Comparison of ENCODE assay signal across 11 cellular contexts in genomic region chr11:47640506-47640905, GRCh38. TPM values are rescaled to one million over a fixed set of nuclear protein-coding genes. Genes with fewer than 3 reads are reported as not detected.
A peak's percentile ranks its signal among the peaks of the same experiment; 100 is the strongest.
DNase-seq lines count a peak whose midpoint lies in the region; ATAC-seq and TF ChIP-seq lines count a peak whose summit lies in the region.
"Not testable (repeated sequence)": the region's sequence is repeated elsewhere in the genome, so short reads cannot be mapped to it uniquely, and the experiment has no call there.
"Had no signal": no experiment of that assay in that cellular context is flagged by ENCODE, and none has a peak within 500 bp of the region (broad histone marks: within the 10 kb centered on the region; RNA-seq: fewer than 3 reads in every experiment).

No MANE protein-coding gene starts in this region.

- peak overlapping the region in 3 of 10 experiments; percentile 78 to 96 (median 87); a peak in 3 of 20 replicates for H3K4me3 ChIP-seq in BLaER1 treated with 17β-estradiol and CSF1 and Interleukin-3, amounts not matched to agents 10 nM and 100 nM
- H3K4me3 ChIP-seq in HFF-Myc (replicated peaks; ENCODE audit: low read depth, low read length), result peak overlapping the region; percentile 75
- not testable (repeated sequence) for H3K4me3 ChIP-seq in SU-DHL-6 (ENCODE audit: insufficient read depth, low read length, poor library complexity, severe bottlenecking); hepatocyte

- H3K4me3 Mint-ChIP-seq in activated T-helper 17 cell treated with anti-CD3 and anti-CD28 coated beads, Interleukin-2, amount 50 U/mL, for 72 hours, result peak overlapping the region; percentile 92
- not testable (repeated sequence) for H3K4me3 Mint-ChIP-seq in MCF 10A (ENCODE audit: unreplicated experiment)
- H3K4me3 Mint-ChIP-seq in nephron progenitor cell, result peak overlapping the region; percentile 96
- H3K4me3 Mint-ChIP-seq in stimulated activated naive CD8-positive, alpha-beta T cell treated with anti-CD3 and anti-CD28 coated beads, Interleukin-15, amount 100 ng/mL, for 72 hours, result peak overlapping the region; percentile 94 to 98

- peak overlapping the region; percentile 94 for H3K27ac Mint-ChIP-seq in activated T-helper 17 cell treated with anti-CD3 and anti-CD28 coated beads, Interleukin-2, amount 50 U/mL, for 72 hours
- peak overlapping the region; percentile 97 for H3K27ac Mint-ChIP-seq in MCF 10A (ENCODE audit: low read depth, unreplicated experiment)
- H3K27ac Mint-ChIP-seq in nephron progenitor cell, result not testable (repeated sequence)
- H3K27ac Mint-ChIP-seq in stimulated activated naive CD8-positive, alpha-beta T cell treated with anti-CD3 and anti-CD28 coated beads, Interleukin-15, amount 100 ng/mL, for 72 hours, result peak overlapping the region in 1 of 2 donors; percentile 34

- H3K9ac ChIP-seq in BLaER1 treated with 17β-estradiol and CSF1 and Interleukin-3, amounts not matched to agents 10 nM and 100 nM, result peak overlapping the region in 8 of 11 experiments; percentile 83 to 97 (median 93); a peak in 10 of 22 replicates
- peak overlapping the region; percentile 91; the same call in 1 of the 2 replicates for H3K9ac ChIP-seq in SU-DHL-6 (ENCODE audit: low read length)

- not testable (repeated sequence) for H3K9me3 Mint-ChIP-seq in activated T-helper 17 cell treated with anti-CD3 and anti-CD28 coated beads, Interleukin-2, amount 50 U/mL, for 72 hours; MCF 10A (ENCODE audit: unreplicated experiment); nephron progenitor cell; stimulated activated naive CD8-positive, alpha-beta T cell treated with anti-CD3 and anti-CD28 coated beads, Interleukin-15, amount 100 ng/mL, for 72 hours

- not testable (repeated sequence) for TF ChIP-seq CTCF in HFF-Myc (IDR thresholded peaks at IDR 0.05; ENCODE audit: low read depth, low read length, missing control alignments); SU-DHL-6 (IDR thresholded peaks at IDR 0.05; ENCODE audit: insufficient read depth, low read length, poor library complexity, severe bottlenecking); MCF 10A (IDR thresholded peaks at IDR 0.05; ENCODE audit: unreplicated experiment); hepatocyte (IDR thresholded peaks at IDR 0.05; ENCODE audit: poor library complexity); nephron progenitor cell (IDR thresholded peaks at IDR 0.05)

- peaks cover 60% of the 10 kb centered on the region for H3K36me3 Mint-ChIP-seq in activated T-helper 17 cell treated with anti-CD3 and anti-CD28 coated beads, Interleukin-2, amount 50 U/mL, for 72 hours (ENCODE audit: low read depth)
- peaks cover 34% of the 10 kb centered on the region for H3K36me3 Mint-ChIP-seq in MCF 10A (ENCODE audit: insufficient read depth, unreplicated experiment)
- H3K36me3 Mint-ChIP-seq in nephron progenitor cell (ENCODE audit: low read depth), result peaks cover 32% of the 10 kb centered on the region

- H3K79me2 ChIP-seq in SU-DHL-6 (ENCODE audit: insufficient read depth, low read length) (peaks cover 36% of the 10 kb centered on the region), hepatocyte (peaks cover 31% of the 10 kb centered on the region)

- H2AFZ ChIP-seq in SU-DHL-6 (ENCODE audit: low read depth, low read length, severe bottlenecking); hepatocyte: not testable (repeated sequence)

- H3K27me3 Mint-ChIP-seq in activated T-helper 17 cell treated with anti-CD3 and anti-CD28 coated beads, Interleukin-2, amount 50 U/mL, for 72 hours; MCF 10A (ENCODE audit: insufficient read depth, unreplicated experiment); nephron progenitor cell (ENCODE audit: low read depth, poor library complexity); stimulated activated naive CD8-positive, alpha-beta T cell treated with anti-CD3 and anti-CD28 coated beads, Interleukin-15, amount 100 ng/mL, for 72 hours: not testable (repeated sequence)

- peak overlapping the region; percentile 83 to 93 (median 90) for H3K4me2 ChIP-seq in BLaER1 treated with 17β-estradiol and CSF1 and Interleukin-3, amounts not matched to agents 10 nM and 100 nM
- H3K4me2 ChIP-seq in SU-DHL-6 (ENCODE audit: low read depth, low read length, poor library complexity, severe bottlenecking) (peak overlapping the region; percentile 88), hepatocyte (peak overlapping the region; percentile 87)

- not testable (repeated sequence) for BruUV-seq in MCF 10A (replicated peaks; lab: Mats Ljungman, UMichigan)

- not testable (repeated sequence) for H3K9me3 ChIP-seq in BLaER1 treated with 17β-estradiol and CSF1 and Interleukin-3, amounts not matched to agents 10 nM and 100 nM (replicated peaks in 1 of 11); SU-DHL-6 (ENCODE audit: insufficient read depth, low read length); hepatocyte (ENCODE audit: low read depth)

- WGBS in hepatocyte (ENCODE audit: low lambda C conversion rate, missing lambda C conversion rate), result 98% methylated on average over 6 of the region's 6 CpGs

- peaks cover 0 to 33% (median 9%) of the 10 kb centered on the region in 11 experiments; a peak in 10 of 22 replicates for H4K20me1 ChIP-seq in BLaER1 treated with 17β-estradiol and CSF1 and Interleukin-3, amounts not matched to agents 10 nM and 100 nM
- H4K20me1 ChIP-seq in SU-DHL-6 (ENCODE audit: low read depth, low read length); hepatocyte (ENCODE audit: insufficient read depth, poor library complexity, severe bottlenecking): not testable (repeated sequence)

- not testable (repeated sequence) for H3F3A ChIP-seq in SU-DHL-6 (ENCODE audit: insufficient read depth)

- not testable (repeated sequence) for H3K4me1 Mint-ChIP-seq in activated T-helper 17 cell treated with anti-CD3 and anti-CD28 coated beads, Interleukin-2, amount 50 U/mL, for 72 hours; MCF 10A (ENCODE audit: insufficient read depth, unreplicated experiment)
- peaks cover 26% of the 10 kb centered on the region for H3K4me1 Mint-ChIP-seq in nephron progenitor cell
- peaks cover 25% of the 10 kb centered on the region for H3K4me1 Mint-ChIP-seq in stimulated activated naive CD8-positive, alpha-beta T cell treated with anti-CD3 and anti-CD28 coated beads, Interleukin-15, amount 100 ng/mL, for 72 hours

- intact Hi-C loops in MCF 10A (cut with micrococcal nuclease), result loop anchor here (5.0 kb wide), 1 partner anchor 82 kb away; no protein-coding TSS in a partner anchor

- CTCF ChIA-PET in MCF 10A (lab: Yijun Ruan, JAX), result interaction anchor here (0.7 kb wide), 1 partner anchor 452 kb away, joined by 3 read pairs; no protein-coding TSS in a partner anchor

- ATAC-seq in activated T-helper 17 cell treated with anti-CD3 and anti-CD28 coated beads, Interleukin-2, amount 50 U/mL, for 72 hours (replicated peaks); stimulated activated naive CD8-positive, alpha-beta T cell treated with anti-CD3 and anti-CD28 coated beads, Interleukin-15, amount 100 ng/mL, for 72 hours: not testable (repeated sequence)

- POLR2A ChIA-PET in MCF 10A (lab: Yijun Ruan, JAX), result interaction anchor here (1.2 to 4.1 kb wide), 2 partner anchors 70 to 127 kb away, joined by 3 to 23 read pairs; partner anchors contain the start of gene FNBP4

- DNase-seq in HFF-Myc (ENCODE audit: extremely low read depth, low read depth); MCF 10A (ENCODE audit: unreplicated experiment); hepatocyte (ENCODE audit: low spot score); nephron progenitor cell; stimulated activated naive CD8-positive, alpha-beta T cell treated with anti-CD3 and anti-CD28 coated beads, Interleukin-15, amount 100 ng/mL, for 72 hours: not testable (repeated sequence)

- H3K9me2 ChIP-seq in SU-DHL-6 (replicated peaks; ENCODE audit: insufficient read depth, low read length); hepatocyte (replicated peaks; ENCODE audit: insufficient read depth): not testable (repeated sequence)

- peaks cover 20 to 24% (median 21%) of the 10 kb centered on the region in 10 experiments for H3K4me1 ChIP-seq in BLaER1 treated with 17β-estradiol and CSF1 and Interleukin-3, amounts not matched to agents 10 nM and 100 nM
- not testable (repeated sequence) for H3K4me1 ChIP-seq in hepatocyte (ENCODE audit: insufficient read depth)

- peak overlapping the region in 1 of 11 experiments; percentile 97; a peak in 1 of 22 replicates for H3K27ac ChIP-seq in BLaER1 treated with 17β-estradiol and CSF1 and Interleukin-3, amounts not matched to agents 10 nM and 100 nM
- H3K27ac ChIP-seq in SU-DHL-6 (ENCODE audit: low read depth, low read length); hepatocyte: not testable (repeated sequence)

- H3K36me3 ChIP-seq in BLaER1 treated with 17β-estradiol and CSF1 and Interleukin-3, amounts not matched to agents 10 nM and 100 nM, result peaks cover 42 to 56% (median 43%) of the 10 kb centered on the region in 11 experiments
- peaks cover 18% of the 10 kb centered on the region; the same call in 1 of the 2 replicates for H3K36me3 ChIP-seq in SU-DHL-6 (ENCODE audit: low read length)
- H3K36me3 ChIP-seq in hepatocyte (replicated peaks; ENCODE audit: insufficient read depth, low read depth), result not testable (repeated sequence)

- H3K27me3 ChIP-seq in BLaER1 treated with 17β-estradiol and CSF1 and Interleukin-3, amounts not matched to agents 10 nM and 100 nM; SU-DHL-6 (ENCODE audit: low read length); hepatocyte: not testable (repeated sequence)

RNA-seq across cellular contexts. Expression of gene MTCH2, which starts 1.9 kb away (rescaled TPM):
- total RNA-seq in activated T-helper 17 cell treated with anti-CD3 and anti-CD28 coated beads, Interleukin-2, amount 50 U/mL, for 72 hours, result 100 to 1,000 TPM in 1 of 2 donors, 10 to 100 TPM in 1; 91.2 to 173 TPM
- 127 and 133 TPM in 2 replicates for total RNA-seq in MCF 10A (2022)
- 91.8 and 96.1 TPM in 2 replicates for total RNA-seq in hepatocyte
- 130 and 171 TPM in 2 replicates for polyA plus RNA-seq in hepatocyte

RNA-seq across cellular contexts. Expression of gene C1QTNF4, which starts 46.3 kb away (rescaled TPM):
- total RNA-seq in activated T-helper 17 cell treated with anti-CD3 and anti-CD28 coated beads, Interleukin-2, amount 50 U/mL, for 72 hours, result 1 to 10 TPM in 1 of 2 donors, under 1 TPM in 1; 0.28 to 1.4 TPM
- total RNA-seq in MCF 10A (2022) (0.42 TPM in 1 of 2 replicates, not detected in the other), hepatocyte (0.32 and 0.73 TPM in 2 replicates)
- polyA plus RNA-seq in hepatocyte, result 0.50 and 1.0 TPM in 2 replicates

RNA-seq across cellular contexts. Expression of gene FAM180B, which starts 54.0 kb away (rescaled TPM):
- not detected for total RNA-seq in activated T-helper 17 cell treated with anti-CD3 and anti-CD28 coated beads, Interleukin-2, amount 50 U/mL, for 72 hours
- total RNA-seq in MCF 10A (2022) (not detected in 2 replicates), hepatocyte (0.50 TPM in 1 of 2 replicates, not detected in the other)
- polyA plus RNA-seq in hepatocyte, result not detected in 2 replicates
- total RNA-seq: colonic mucosa, foreskin keratinocyte, H1 had no signal
- polyA plus RNA-seq: foreskin keratinocyte had no signal
